Comparison of ENCODE assay signal across 15 cellular contexts in the genomic region with DNA sequence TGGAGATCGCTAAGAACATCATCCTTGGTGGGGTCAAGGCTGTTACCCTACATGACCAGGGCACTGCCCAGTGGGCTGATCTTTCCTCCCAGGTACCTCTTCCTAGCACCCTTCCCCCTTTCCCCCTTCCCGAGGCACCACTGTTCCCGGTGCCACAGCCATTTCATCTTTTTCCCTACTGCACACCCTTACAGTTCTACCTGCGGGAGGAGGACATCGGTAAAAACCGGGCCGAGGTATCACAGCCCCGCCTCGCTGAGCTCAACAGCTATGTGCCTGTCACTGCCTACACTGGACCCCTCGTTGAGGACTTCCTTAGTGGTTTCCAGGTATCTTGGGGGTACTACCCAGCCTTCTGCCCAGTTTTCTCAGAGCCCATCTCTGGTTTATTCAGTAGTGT.
"Had no signal": no experiment of that assay in that cellular context is flagged by ENCODE, and none has a peak within 500 bp of the region (broad histone marks: within the 10 kb centered on the region; RNA-seq: fewer than 3 reads in every experiment).

No MANE protein-coding gene starts in this region.

- H3K27me3 Mint-ChIP-seq: activated T-helper 17 cell treated with anti-CD3 and anti-CD28 coated beads, Interleukin-2, amount 50 U/mL, for 72 hours; progenitor cell of endocrine pancreas had no signal

- H3K27ac Mint-ChIP-seq: activated T-helper 17 cell treated with anti-CD3 and anti-CD28 coated beads, Interleukin-2, amount 50 U/mL, for 72 hours; neural progenitor cell; T-helper 2 cell treated with Interferon-gamma antibody and Interleukin-4, amounts not matched to agents 5 μg/mL and 100 μg/mL, for 36 hours had no signal

- H3K27me3 ChIP-seq: neural progenitor cell, tibial artery had no signal

- H3K9me3 ChIP-seq: tibial artery had no signal

- H3K9me3 Mint-ChIP-seq: activated naive CD4-positive, alpha-beta T cell treated with anti-CD3 and anti-CD28 coated beads, Interleukin-2, amount 50 U/mL, for 72 hours; activated T-helper 17 cell treated with anti-CD3 and anti-CD28 coated beads, Interleukin-2, amount 50 U/mL, for 72 hours; neural progenitor cell; T-helper 2 cell treated with Interferon-gamma antibody and Interleukin-4, amounts not matched to agents 5 μg/mL and 100 μg/mL, for 36 hours had no signal

- H3K9ac ChIP-seq: neural progenitor cell had no signal

- ATAC-seq: activated naive CD4-positive, alpha-beta T cell treated with anti-CD3 and anti-CD28 coated beads, Interleukin-2, amount 50 U/mL, for 72 hours; activated T-helper 17 cell treated with anti-CD3 and anti-CD28 coated beads, Interleukin-2, amount 50 U/mL, for 72 hours; SK-N-SH treated with all-trans-retinoic acid at 6 μM for 48 hours; stimulated activated naive CD8-positive, alpha-beta T cell treated with anti-CD3 and anti-CD28 coated beads, Interleukin-15, Interleukin-2, amounts not matched to agents 100 U/mL and 50 U/mL, for 24 hours had no signal

- H3K4me3 ChIP-seq: coronary artery, neural progenitor cell, tibial artery had no signal

- H3K4me3 Mint-ChIP-seq: activated T-helper 17 cell treated with anti-CD3 and anti-CD28 coated beads, Interleukin-2, amount 50 U/mL, for 72 hours; T-helper 2 cell treated with Interferon-gamma antibody and Interleukin-4, amounts not matched to agents 5 μg/mL and 100 μg/mL, for 36 hours had no signal

- H3K27ac ChIP-seq: neural progenitor cell, tibial artery had no signal

- H2AFZ ChIP-seq: neural progenitor cell had no signal

- DNase-seq: activated T-cell treated with anti-CD3 and anti-CD28 coated beads, Interleukin-2, amount 50 U/mL, for 1 hour; amniotic stem cell; erythroblast; head of caudate nucleus; mesenchymal stem cell; stimulated activated CD4-positive, alpha-beta T cell treated with anti-CD3 and anti-CD28 coated beads, Interleukin-4, amount 100 ng/mL, for 24 hours; stimulated activated naive CD8-positive, alpha-beta T cell treated with anti-CD3 and anti-CD28 coated beads, Interleukin-15, Interleukin-2, amounts not matched to agents 100 U/mL and 50 U/mL, for 24 hours; tibial artery had no signal

- H3K4me2 ChIP-seq: neural progenitor cell had no signal
